9 cellular contexts compared by ENCODE assay signal in the genomic region with DNA sequence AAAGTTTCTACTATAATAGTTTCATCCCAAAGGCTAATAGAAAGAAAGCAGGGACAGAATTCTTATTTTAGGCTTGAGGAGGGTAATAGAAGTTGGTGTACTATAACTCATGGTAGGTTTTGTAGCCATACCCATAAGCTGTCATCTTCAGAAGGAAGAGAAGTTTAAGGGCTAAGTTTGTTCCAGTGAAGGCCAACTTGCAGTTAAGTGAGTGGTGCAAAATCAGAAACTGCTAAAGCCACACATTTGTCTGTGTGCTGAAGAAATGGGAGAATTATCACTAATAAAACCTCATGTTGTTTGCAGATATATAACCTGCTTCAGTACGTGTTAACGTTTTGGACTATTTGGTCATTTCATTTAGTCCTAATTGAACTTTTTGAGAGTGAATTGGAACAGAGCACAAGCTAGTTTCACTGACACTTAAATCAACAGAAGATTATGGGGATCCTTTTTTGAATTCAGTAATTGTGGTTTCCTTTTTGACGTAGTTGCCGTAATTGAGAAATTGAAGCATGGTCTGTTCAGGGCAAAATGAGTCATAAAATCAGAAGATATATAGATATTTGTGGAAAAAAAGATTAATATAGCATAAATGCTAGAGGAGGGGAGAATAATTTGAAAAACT.
DNase-seq lines count a peak whose midpoint lies in the region; ATAC-seq and TF ChIP-seq lines count a peak whose summit lies in the region.
"Had no signal": no experiment of that assay in that cellular context is flagged by ENCODE, and none has a peak within 500 bp of the region (broad histone marks: within the 10 kb centered on the region; RNA-seq: fewer than 3 reads in every experiment).

No MANE protein-coding gene starts in this region.

- H3F3A ChIP-seq in OCI-LY1 (ENCODE audit: insufficient read depth, low read length) = no peaks in the 10 kb centered on the region

- no peaks in the 10 kb centered on the region for H3K9me2 ChIP-seq in OCI-LY1 (ENCODE audit: low read depth, low read length)

- H3K36me3 Mint-ChIP-seq in CD14-positive monocyte (no peaks in the 10 kb centered on the region), type B pancreatic cell (no peaks in the 10 kb centered on the region)

- ATAC-seq in GM21360 (IDR thresholded peaks at IDR 0.05; ENCODE audit: unreplicated experiment) = peak; percentile 69
- ATAC-seq: body of pancreas had no signal

- H3K36me3 ChIP-seq in OCI-LY1 (ENCODE audit: insufficient read depth, low read length) = no peaks in the 10 kb centered on the region

- H3K4me3 Mint-ChIP-seq in CD14-positive monocyte (peak overlapping the region in 1 of 2 donors; percentile 71), type B pancreatic cell (no peak overlapping the region)

- H3K4me1 ChIP-seq in OCI-LY1 (ENCODE audit: insufficient read depth, low read length, severe bottlenecking) = peaks cover 16% of the 10 kb centered on the region

- no peaks in the 10 kb centered on the region for H3K9me3 ChIP-seq in OCI-LY1 (ENCODE audit: low read length)
- H3K9me3 ChIP-seq: body of pancreas had no signal

- no peak overlapping the region for H3K4me3 ChIP-seq in OCI-LY1 (ENCODE audit: low read depth, low read length, poor library complexity, severe bottlenecking)
- H3K4me3 ChIP-seq in fibroblast of pulmonary artery (replicated peaks; ENCODE audit: low read depth, low read length) = no peak overlapping the region
- H3K4me3 ChIP-seq: body of pancreas had no signal

- H3K27ac ChIP-seq in OCI-LY1 (ENCODE audit: low read depth, low read length, poor library complexity, severe bottlenecking) = no peak overlapping the region
- H3K27ac ChIP-seq: body of pancreas had no signal

- no peaks in the 10 kb centered on the region for H3K9me3 Mint-ChIP-seq in CD14-positive monocyte
- no peaks in the 10 kb centered on the region for H3K9me3 Mint-ChIP-seq in type B pancreatic cell

- H3K27ac Mint-ChIP-seq in CD14-positive monocyte (peak overlapping the region; percentile 50 to 82 (median 76)), type B pancreatic cell (no peak overlapping the region)

- no peak overlapping the region for H3K9ac ChIP-seq in OCI-LY1 (ENCODE audit: low read length)

- H4K20me1 ChIP-seq in OCI-LY1 (ENCODE audit: insufficient read depth, low read length) = no peaks in the 10 kb centered on the region

- H3K4me2 ChIP-seq in OCI-LY1 (ENCODE audit: low read length) = peak overlapping the region; percentile 11; the same call in 1 of the 2 replicates

- DNase-seq in CD14-positive monocyte (ENCODE audit: low spot score) (no peak), fibroblast of pulmonary artery (ENCODE audit: low read depth) (peak; percentile 38), NCI-H1436 (lab: John Stamatoyannopoulos, UW) (no peak), type B pancreatic cell (ENCODE audit: extremely low spot score, unreplicated experiment) (no peak), NCI-H82 treated with DMSO at 0.1 percent for 48 hours (lab: John Stamatoyannopoulos, UW; ENCODE audit: unreplicated experiment) (no peak)
- DNase-seq in activated effector memory CD4-positive, alpha-beta T cell treated with anti-CD3 and anti-CD28 coated beads, Interleukin-2, amount 50 U/mL, for 16 hours = no peak
- DNase-seq: body of pancreas had no signal

- H3K4me1 Mint-ChIP-seq in CD14-positive monocyte = peaks cover 30% of the 10 kb centered on the region
- H3K4me1 Mint-ChIP-seq in type B pancreatic cell (ENCODE audit: unreplicated experiment) = peaks cover 46% of the 10 kb centered on the region

- H3K27me3 Mint-ChIP-seq in CD14-positive monocyte (ENCODE audit: low read depth in 3 of 3) (peaks cover 0 to 2% (median 2%) of the 10 kb centered on the region in 3 donors), type B pancreatic cell (no peaks in the 10 kb centered on the region)

- no peak overlapping the region for H2AFZ ChIP-seq in OCI-LY1 (ENCODE audit: low read length)

- H3K79me2 ChIP-seq in OCI-LY1 (ENCODE audit: insufficient read depth, low read length) = no peaks in the 10 kb centered on the region

- TF ChIP-seq CTCF in CD14-positive monocyte (IDR thresholded peaks at IDR 0.05) = no peak
- no peak for TF ChIP-seq CTCF in OCI-LY1 (IDR thresholded peaks at IDR 0.05; ENCODE audit: low read length)
- TF ChIP-seq CTCF in fibroblast of pulmonary artery (IDR thresholded peaks at IDR 0.05; ENCODE audit: low read length, missing control alignments) = no peak
- no peak for TF ChIP-seq CTCF in type B pancreatic cell (conservative IDR thresholded peaks at IDR 0.05)

- intact Hi-C loops in CD14-positive monocyte (cut with micrococcal nuclease) = loop anchor here in 1 of 2 donors (10.0 kb wide), 1 partner anchor 70 kb away; a partner anchor contains a TSS

- no peaks in the 10 kb centered on the region for H3K27me3 ChIP-seq in OCI-LY1 (ENCODE audit: insufficient read depth, low read length)
- H3K27me3 ChIP-seq: body of pancreas had no signal
